1 cellular context compared by ENCODE assay signal in the genomic region with DNA sequence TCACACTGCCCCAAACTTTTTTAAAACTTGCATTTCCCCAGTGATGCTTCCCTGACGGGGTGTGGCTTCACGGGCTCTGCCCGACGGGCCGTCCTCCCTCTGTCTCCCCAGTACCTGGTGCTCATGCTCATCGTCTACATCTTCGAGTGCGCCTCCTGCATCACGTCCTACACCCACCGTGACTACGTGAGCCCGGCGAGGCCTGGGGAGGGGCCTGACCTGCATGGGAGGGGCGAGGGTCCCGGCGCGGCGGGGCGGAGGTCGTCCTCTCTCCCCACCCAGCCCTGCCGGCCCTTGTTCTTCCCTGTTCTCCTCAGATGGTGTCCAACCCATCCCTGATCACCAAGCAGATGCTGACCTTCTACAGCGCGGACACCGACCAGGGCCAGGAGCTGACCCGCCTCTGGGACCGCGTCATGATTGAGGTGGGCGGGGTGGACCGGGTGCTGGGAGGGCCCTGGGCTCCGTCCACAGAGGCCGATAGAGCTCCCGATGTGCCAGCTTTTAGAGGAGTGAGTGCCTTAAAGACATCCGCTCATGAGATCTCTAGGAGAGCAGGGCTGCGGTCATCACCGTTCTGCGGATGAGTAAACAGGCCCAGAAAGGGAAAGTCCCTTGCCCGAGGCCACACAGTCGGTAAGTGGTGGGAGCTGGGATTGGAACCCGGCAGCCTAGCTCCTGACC.
TF ChIP-seq lines count a peak whose summit lies in the region.

No MANE protein-coding gene starts in this region.

TF ChIP-seq in HEK293, 187 proteins besides CTCF, POLR2A, EP300 and RAD21 (continued from another document):
- TF ChIP-seq, protein P1, sequence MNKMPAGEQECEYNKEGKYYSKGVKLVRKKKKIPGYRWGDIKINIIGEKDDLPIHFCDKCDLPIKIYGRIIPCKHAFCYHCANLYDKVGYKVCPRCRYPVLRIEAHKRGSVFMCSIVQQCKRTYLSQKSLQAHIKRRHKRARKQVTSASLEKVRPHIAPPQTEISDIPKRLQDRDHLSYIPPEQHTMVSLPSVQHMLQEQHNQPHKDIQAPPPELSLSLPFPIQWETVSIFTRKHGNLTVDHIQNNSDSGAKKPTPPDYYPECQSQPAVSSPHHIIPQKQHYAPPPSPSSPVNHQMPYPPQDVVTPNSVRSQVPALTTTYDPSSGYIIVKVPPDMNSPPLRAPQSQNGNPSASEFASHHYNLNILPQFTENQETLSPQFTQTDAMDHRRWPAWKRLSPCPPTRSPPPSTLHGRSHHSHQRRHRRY (tag by site-specific recombination; IDR thresholded peaks at IDR 0.05) = no peak
- no peak for TF ChIP-seq ZNF324 (tag by site-specific recombination; IDR thresholded peaks at IDR 0.05)
- no peak for TF ChIP-seq ZNF701 (tag by site-specific recombination; IDR thresholded peaks at IDR 0.05)
- TF ChIP-seq ZNF266 (tag by site-specific recombination; IDR thresholded peaks at IDR 0.05; ENCODE audit: low read depth) = no peak
- no peak for TF ChIP-seq ZSCAN30 (tag by site-specific recombination; IDR thresholded peaks at IDR 0.05)
- no peak for TF ChIP-seq ZNF114 (tag by site-specific recombination; IDR thresholded peaks at IDR 0.05)
- TF ChIP-seq ZNF544 (tag by site-specific recombination; IDR thresholded peaks at IDR 0.05) = no peak
- peak; percentile 71; the same call in 1 of the 2 replicates for TF ChIP-seq KLF9 (tag by site-specific recombination; IDR thresholded peaks at IDR 0.05; ENCODE audit: low read depth)
- no peak for TF ChIP-seq ZNF548 (tag by site-specific recombination; IDR thresholded peaks at IDR 0.05)
- no peak for TF ChIP-seq ZNF19 (tag by site-specific recombination; IDR thresholded peaks at IDR 0.05; ENCODE audit: low read depth)
- no peak for TF ChIP-seq ZNF223 (tag by site-specific recombination; IDR thresholded peaks at IDR 0.05)
- no peak for TF ChIP-seq ZNF747 (tag by site-specific recombination; IDR thresholded peaks at IDR 0.05)
- TF ChIP-seq, protein P2, sequence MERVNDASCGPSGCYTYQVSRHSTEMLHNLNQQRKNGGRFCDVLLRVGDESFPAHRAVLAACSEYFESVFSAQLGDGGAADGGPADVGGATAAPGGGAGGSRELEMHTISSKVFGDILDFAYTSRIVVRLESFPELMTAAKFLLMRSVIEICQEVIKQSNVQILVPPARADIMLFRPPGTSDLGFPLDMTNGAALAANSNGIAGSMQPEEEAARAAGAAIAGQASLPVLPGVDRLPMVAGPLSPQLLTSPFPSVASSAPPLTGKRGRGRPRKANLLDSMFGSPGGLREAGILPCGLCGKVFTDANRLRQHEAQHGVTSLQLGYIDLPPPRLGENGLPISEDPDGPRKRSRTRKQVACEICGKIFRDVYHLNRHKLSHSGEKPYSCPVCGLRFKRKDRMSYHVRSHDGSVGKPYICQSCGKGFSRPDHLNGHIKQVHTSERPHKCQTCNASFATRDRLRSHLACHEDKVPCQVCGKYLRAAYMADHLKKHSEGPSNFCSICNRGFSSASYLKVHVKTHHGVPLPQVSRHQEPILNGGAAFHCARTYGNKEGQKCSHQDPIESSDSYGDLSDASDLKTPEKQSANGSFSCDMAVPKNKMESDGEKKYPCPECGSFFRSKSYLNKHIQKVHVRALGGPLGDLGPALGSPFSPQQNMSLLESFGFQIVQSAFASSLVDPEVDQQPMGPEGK (tag by site-specific recombination; IDR thresholded peaks at IDR 0.05) = peak; percentile 68
- no peak for TF ChIP-seq REPIN1 (tag by site-specific recombination; IDR thresholded peaks at IDR 0.05; ENCODE audit: low read depth)
- TF ChIP-seq, protein P3, sequence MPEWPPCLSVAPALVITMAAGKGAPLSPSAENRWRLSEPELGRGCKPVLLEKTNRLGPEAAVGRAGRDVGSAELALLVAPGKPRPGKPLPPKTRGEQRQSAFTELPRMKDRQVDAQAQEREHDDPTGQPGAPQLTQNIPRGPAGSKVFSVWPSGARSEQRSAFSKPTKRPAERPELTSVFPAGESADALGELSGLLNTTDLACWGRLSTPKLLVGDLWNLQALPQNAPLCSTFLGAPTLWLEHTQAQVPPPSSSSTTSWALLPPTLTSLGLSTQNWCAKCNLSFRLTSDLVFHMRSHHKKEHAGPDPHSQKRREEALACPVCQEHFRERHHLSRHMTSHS (tag by site-specific recombination; IDR thresholded peaks at IDR 0.05) = no peak
- TF ChIP-seq ZNF776 (tag by site-specific recombination; IDR thresholded peaks at IDR 0.05; ENCODE audit: borderline replicate concordance) = no peak
- TF ChIP-seq ZFP69B (tag by site-specific recombination; IDR thresholded peaks at IDR 0.05) = 0 out of 2 replicates have a peak, but pooled peaks have one; percentile 7
- TF ChIP-seq ZNF155 (tag by site-specific recombination; IDR thresholded peaks at IDR 0.05) = no peak
- TF ChIP-seq ZNF510 (tag by site-specific recombination; IDR thresholded peaks at IDR 0.05; ENCODE audit: insufficient replicate concordance) = no peak
- no peak for TF ChIP-seq ZNF133 (tag by site-specific recombination; IDR thresholded peaks at IDR 0.05)
- TF ChIP-seq ZNF654 (tag by site-specific recombination; IDR thresholded peaks at IDR 0.05; ENCODE audit: low read depth) = no peak
- TF ChIP-seq MEIS1 (CRISPR knock-in tag; IDR thresholded peaks at IDR 0.05; ENCODE audit: borderline replicate concordance) = no peak
- 0 out of 2 replicates have a peak, but pooled peaks have one; percentile 25 for TF ChIP-seq ZNF2 (tag by site-specific recombination; IDR thresholded peaks at IDR 0.05)
- TF ChIP-seq ZNF624 (tag by site-specific recombination; IDR thresholded peaks at IDR 0.05) = no peak
- TF ChIP-seq ZNF677 (tag by site-specific recombination; IDR thresholded peaks at IDR 0.05) = no peak
- TF ChIP-seq, protein P4, sequence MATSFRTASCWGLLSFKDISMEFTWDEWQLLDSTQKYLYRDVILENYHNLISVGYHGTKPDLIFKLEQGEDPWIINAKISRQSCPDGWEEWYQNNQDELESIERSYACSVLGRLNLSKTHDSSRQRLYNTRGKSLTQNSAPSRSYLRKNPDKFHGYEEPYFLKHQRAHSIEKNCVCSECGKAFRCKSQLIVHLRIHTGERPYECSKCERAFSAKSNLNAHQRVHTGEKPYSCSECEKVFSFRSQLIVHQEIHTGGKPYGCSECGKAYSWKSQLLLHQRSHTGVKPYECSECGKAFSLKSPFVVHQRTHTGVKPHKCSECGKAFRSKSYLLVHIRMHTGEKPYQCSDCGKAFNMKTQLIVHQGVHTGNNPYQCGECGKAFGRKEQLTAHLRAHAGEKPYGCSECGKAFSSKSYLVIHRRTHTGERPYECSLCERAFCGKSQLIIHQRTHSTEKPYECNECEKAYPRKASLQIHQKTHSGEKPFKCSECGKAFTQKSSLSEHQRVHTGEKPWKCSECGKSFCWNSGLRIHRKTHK (tag by site-specific recombination; IDR thresholded peaks at IDR 0.05) = no peak
- no peak for TF ChIP-seq HOXC10 (CRISPR knock-in tag; IDR thresholded peaks at IDR 0.05)
- TF ChIP-seq, protein P5, sequence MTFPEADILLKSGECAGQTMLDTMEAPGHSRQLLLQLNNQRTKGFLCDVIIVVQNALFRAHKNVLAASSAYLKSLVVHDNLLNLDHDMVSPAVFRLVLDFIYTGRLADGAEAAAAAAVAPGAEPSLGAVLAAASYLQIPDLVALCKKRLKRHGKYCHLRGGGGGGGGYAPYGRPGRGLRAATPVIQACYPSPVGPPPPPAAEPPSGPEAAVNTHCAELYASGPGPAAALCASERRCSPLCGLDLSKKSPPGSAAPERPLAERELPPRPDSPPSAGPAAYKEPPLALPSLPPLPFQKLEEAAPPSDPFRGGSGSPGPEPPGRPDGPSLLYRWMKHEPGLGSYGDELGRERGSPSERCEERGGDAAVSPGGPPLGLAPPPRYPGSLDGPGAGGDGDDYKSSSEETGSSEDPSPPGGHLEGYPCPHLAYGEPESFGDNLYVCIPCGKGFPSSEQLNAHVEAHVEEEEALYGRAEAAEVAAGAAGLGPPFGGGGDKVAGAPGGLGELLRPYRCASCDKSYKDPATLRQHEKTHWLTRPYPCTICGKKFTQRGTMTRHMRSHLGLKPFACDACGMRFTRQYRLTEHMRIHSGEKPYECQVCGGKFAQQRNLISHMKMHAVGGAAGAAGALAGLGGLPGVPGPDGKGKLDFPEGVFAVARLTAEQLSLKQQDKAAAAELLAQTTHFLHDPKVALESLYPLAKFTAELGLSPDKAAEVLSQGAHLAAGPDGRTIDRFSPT (tag by site-specific recombination; IDR thresholded peaks at IDR 0.05) = no peak
- no peak for TF ChIP-seq ZNF473 (tag by site-specific recombination; IDR thresholded peaks at IDR 0.05)
- TF ChIP-seq, protein P6, sequence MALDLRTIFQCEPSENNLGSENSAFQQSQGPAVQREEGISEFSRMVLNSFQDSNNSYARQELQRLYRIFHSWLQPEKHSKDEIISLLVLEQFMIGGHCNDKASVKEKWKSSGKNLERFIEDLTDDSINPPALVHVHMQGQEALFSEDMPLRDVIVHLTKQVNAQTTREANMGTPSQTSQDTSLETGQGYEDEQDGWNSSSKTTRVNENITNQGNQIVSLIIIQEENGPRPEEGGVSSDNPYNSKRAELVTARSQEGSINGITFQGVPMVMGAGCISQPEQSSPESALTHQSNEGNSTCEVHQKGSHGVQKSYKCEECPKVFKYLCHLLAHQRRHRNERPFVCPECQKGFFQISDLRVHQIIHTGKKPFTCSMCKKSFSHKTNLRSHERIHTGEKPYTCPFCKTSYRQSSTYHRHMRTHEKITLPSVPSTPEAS (tag by site-specific recombination; IDR thresholded peaks at IDR 0.05) = no peak
